In genomic region chr2:46568212-46569009, GRCh38 we compare ENCODE assay signal across 10 cellular contexts. TPM values are rescaled to one million over a fixed set of nuclear protein-coding genes. Genes with fewer than 3 reads are reported as not detected.
DNase-seq lines count a peak whose midpoint lies in the region; ATAC-seq, FAIRE-seq and TF ChIP-seq lines count a peak whose summit lies in the region.
"Had no signal": no experiment of that assay in that cellular context is flagged by ENCODE, and none has a peak within 500 bp of the region (broad histone marks: within the 10 kb centered on the region; RNA-seq: fewer than 3 reads in every experiment).

No MANE protein-coding gene starts in this region.

- H3K4me1 ChIP-seq in heart left ventricle (peaks cover 9 to 99% (median 89%) of the 10 kb centered on the region in 12 donors), sigmoid colon (peaks cover 0 to 96% (median 78%) of the 10 kb centered on the region in 4 donors)

- no peak for TF ChIP-seq EP300 in sigmoid colon (IDR thresholded peaks at IDR 0.05)

- FAIRE-seq in GM12892 (lab: Jason Lieb, UNC): peak; percentile 9
- FAIRE-seq: RCC 7860, TTC549 had no signal

- H3K4me3 ChIP-seq in heart left ventricle: peak overlapping the region in 1 of 12 donors; percentile 1
- H3K4me3 ChIP-seq in sigmoid colon: no peak overlapping the region

- no peaks in the 10 kb centered on the region for H3K27me3 ChIP-seq in heart left ventricle
- no peaks in the 10 kb centered on the region for H3K27me3 ChIP-seq in sigmoid colon

- TF ChIP-seq POLR2A in GM12892 (IDR thresholded peaks at IDR 0.05; ENCODE audit: low read depth, low read length) (no peak), heart left ventricle (IDR thresholded peaks at IDR 0.05) (no peak), sigmoid colon (IDR thresholded peaks at IDR 0.05) (no peak)

- H3K27ac ChIP-seq in heart left ventricle: peak overlapping the region; percentile 53 to 90 (median 78)
- H3K27ac ChIP-seq in sigmoid colon: peak overlapping the region; percentile 72 to 83 (median 75)

- ATAC-seq in heart left ventricle: peak; percentile 32 to 67 (median 54)
- ATAC-seq in HG03108 (IDR thresholded peaks at IDR 0.05; ENCODE audit: unreplicated experiment): no peak

- WGBS in heart left ventricle, 4 donors: 47 to 59% (median 51%) methylated on average over 7 of the region's 7 CpGs
- WGBS in sigmoid colon, 2 donors: 77 to 89% methylated on average over 7 of the region's 7 CpGs

- H3K36me3 ChIP-seq in heart left ventricle (peaks cover 0 to 40% (median 0%) of the 10 kb centered on the region in 9 donors), sigmoid colon (no peaks in the 10 kb centered on the region)

- H3K9me3 ChIP-seq in heart left ventricle (no peaks in the 10 kb centered on the region), sigmoid colon (no peaks in the 10 kb centered on the region)

- DNase-seq in GM12892 (ENCODE audit: insufficient read length): no peak
- DNase-seq in NAMALWA (ENCODE audit: low spot score): peak; percentile 34
- DNase-seq in heart left ventricle: peak in 1 of 5 donors; percentile 40
- DNase-seq in sigmoid colon: no peak
- DNase-seq in AML-193 (lab: John Stamatoyannopoulos, UW): no peak
- no peak for DNase-seq in DMS153 (lab: John Stamatoyannopoulos, UW)
- no peak for DNase-seq in SW 1271 (lab: John Stamatoyannopoulos, UW)

- no peak for TF ChIP-seq CTCF in heart left ventricle (IDR thresholded peaks at IDR 0.05)
- no peak for TF ChIP-seq CTCF in sigmoid colon (IDR thresholded peaks at IDR 0.05)

- intact Hi-C loops in heart left ventricle (cut with DNase I): no loop called here
- intact Hi-C loops in sigmoid colon (cut with DNase I): no loop called here

RNA-seq across cellular contexts. Expression of gene ATP6V1E2, which starts 26.0 kb away (rescaled TPM):
- 8.2 TPM for polyA plus RNA-seq in GM12892 (2012; ENCODE audit: missing spikeins)
- total RNA-seq in heart left ventricle (1 to 10 TPM; 2.5 to 7.6 (median 6.2) TPM), sigmoid colon (1 to 10 TPM; 1.9 to 7.1 (median 3.6) TPM)
- polyA plus RNA-seq in heart left ventricle (1 to 10 TPM; 2.4 to 3.3 TPM), sigmoid colon (1 to 10 TPM; 1.8 to 4.3 (median 2.1) TPM)

RNA-seq across cellular contexts. Expression of gene RHOQ, which starts 26.1 kb away (rescaled TPM):
- 39.2 TPM for polyA plus RNA-seq in GM12892 (2012; ENCODE audit: missing spikeins)
- total RNA-seq in heart left ventricle (100 to 1,000 TPM; 239 to 493 (median 385) TPM), sigmoid colon (100 to 1,000 TPM; 124 to 146 (median 136) TPM)
- polyA plus RNA-seq in heart left ventricle (100 to 1,000 TPM; 202 to 217 TPM), sigmoid colon (10 to 100 TPM; 17.1 to 37.2 (median 24.7) TPM)

RNA-seq across cellular contexts. Expression of gene PIGF, which starts 48.4 kb away (rescaled TPM):
- 27.4 TPM for polyA plus RNA-seq in GM12892 (2012; ENCODE audit: missing spikeins)
- total RNA-seq in heart left ventricle: 10 to 100 TPM in 4 of 9 donors, 1 to 10 TPM in 5; 4.3 to 12.1 (median 10.0) TPM
- 10 to 100 TPM in 1 of 2 donors, 1 to 10 TPM in 1; 5.3 to 15.5 TPM for polyA plus RNA-seq in heart left ventricle
- total RNA-seq in sigmoid colon: 10 to 100 TPM in 2 of 4 donors, 1 to 10 TPM in 2; 5.4 to 13.2 (median 10.8) TPM
- polyA plus RNA-seq in sigmoid colon: 10 to 100 TPM; 10.2 to 23.0 (median 18.3) TPM

RNA-seq across cellular contexts. Expression of gene CRIPT, which starts 48.6 kb away (rescaled TPM):
- 10.1 TPM for polyA plus RNA-seq in GM12892 (2012; ENCODE audit: missing spikeins)
- total RNA-seq in heart left ventricle (10 to 100 TPM; 15.8 to 24.0 (median 19.1) TPM), sigmoid colon (10 to 100 TPM; 15.1 to 30.1 (median 22.1) TPM)
- polyA plus RNA-seq in heart left ventricle (10 to 100 TPM; 12.1 to 19.4 TPM), sigmoid colon (10 to 100 TPM in 2 of 3 donors, 1 to 10 TPM in 1; 6.9 to 22.4 (median 17.4) TPM)
